Comparison of ENCODE assay signal across 1 cellular context in the genomic region with DNA sequence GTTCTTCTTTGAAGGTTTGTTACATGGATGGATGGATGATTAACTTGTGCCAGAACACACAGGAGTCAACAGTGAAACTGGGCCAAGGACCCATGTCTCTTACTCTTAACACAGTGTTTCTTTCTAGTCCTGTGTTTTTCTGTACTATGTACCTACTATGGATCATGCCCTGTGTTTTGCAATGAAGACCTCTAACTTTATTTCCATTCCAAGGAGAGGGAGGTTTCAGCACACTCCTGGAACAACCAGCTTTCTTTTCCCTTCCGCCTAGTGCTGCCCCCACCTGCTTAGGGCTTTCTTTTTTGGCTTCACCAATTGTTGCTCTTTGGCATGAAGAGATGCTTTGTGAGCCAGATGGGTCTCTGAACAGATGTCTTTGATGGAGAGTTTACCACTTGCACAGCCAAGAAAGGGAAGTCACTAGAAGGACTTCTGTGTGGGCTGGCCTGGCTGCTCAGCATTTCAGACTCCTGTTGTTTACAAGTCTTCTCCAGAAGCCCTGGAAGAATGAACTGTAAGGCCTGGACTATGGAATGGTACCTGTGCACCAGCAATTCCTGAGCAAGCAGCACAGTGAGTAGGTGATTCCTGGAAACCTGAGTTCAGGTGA.
TF ChIP-seq lines count a peak whose summit lies in the region.

No MANE protein-coding gene starts in this region.

TF ChIP-seq in HepG2, 621 proteins besides CTCF, POLR2A, EP300 and RAD21 (continued from another document and continues in another):
- TF ChIP-seq, protein P1, sequence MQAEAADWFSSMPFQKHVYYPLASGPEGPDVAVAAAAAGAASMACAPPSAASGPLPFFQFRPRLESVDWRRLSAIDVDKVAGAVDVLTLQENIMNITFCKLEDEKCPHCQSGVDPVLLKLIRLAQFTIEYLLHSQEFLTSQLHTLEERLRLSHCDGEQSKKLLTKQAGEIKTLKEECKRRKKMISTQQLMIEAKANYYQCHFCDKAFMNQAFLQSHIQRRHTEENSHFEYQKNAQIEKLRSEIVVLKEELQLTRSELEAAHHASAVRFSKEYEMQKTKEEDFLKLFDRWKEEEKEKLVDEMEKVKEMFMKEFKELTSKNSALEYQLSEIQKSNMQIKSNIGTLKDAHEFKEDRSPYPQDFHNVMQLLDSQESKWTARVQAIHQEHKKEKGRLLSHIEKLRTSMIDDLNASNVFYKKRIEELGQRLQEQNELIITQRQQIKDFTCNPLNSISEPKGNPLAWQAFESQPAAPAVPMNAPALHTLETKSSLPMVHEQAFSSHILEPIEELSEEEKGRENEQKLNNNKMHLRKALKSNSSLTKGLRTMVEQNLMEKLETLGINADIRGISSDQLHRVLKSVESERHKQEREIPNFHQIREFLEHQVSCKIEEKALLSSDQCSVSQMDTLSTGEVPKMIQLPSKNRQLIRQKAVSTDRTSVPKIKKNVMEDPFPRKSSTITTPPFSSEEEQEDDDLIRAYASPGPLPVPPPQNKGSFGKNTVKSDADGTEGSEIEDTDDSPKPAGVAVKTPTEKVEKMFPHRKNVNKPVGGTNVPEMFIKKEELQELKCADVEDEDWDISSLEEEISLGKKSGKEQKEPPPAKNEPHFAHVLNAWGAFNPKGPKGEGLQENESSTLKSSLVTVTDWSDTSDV (CRISPR knock-in tag; IDR thresholded peaks at IDR 0.05), result no peak
- TF ChIP-seq HDAC2 (CRISPR knock-in tag; IDR thresholded peaks at IDR 0.05), result peak; percentile 58
- TF ChIP-seq ELF3 (CRISPR knock-in tag; IDR thresholded peaks at IDR 0.05), result peak; percentile 13; the same call in 1 of the 2 replicates
- TF ChIP-seq ZNF678 (CRISPR knock-in tag; IDR thresholded peaks at IDR 0.05), result no peak
- TF ChIP-seq ZNF224 (CRISPR knock-in tag; IDR thresholded peaks at IDR 0.05), result 0 out of 2 replicates have a peak, but pooled peaks have one; percentile 32
- no peak for TF ChIP-seq NFYB (CRISPR knock-in tag; IDR thresholded peaks at IDR 0.05)
- TF ChIP-seq ZNF367 (CRISPR knock-in tag; IDR thresholded peaks at IDR 0.05; ENCODE audit: borderline replicate concordance), result no peak
- TF ChIP-seq, protein P2, sequence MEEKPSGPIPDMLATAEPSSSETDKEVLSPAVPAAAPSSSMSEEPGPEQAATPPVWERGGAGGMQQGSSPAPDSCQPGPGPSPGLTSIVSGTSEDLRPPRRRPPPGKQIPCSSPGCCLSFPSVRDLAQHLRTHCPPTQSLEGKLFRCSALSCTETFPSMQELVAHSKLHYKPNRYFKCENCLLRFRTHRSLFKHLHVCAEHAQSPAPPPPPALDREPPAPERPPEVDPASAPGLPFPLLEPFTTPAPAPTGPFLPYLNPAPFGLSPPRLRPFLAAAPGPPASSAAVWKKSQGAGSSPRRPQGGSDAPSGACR (CRISPR knock-in tag; IDR thresholded peaks at IDR 0.05), result no peak
- TF ChIP-seq PAWR (CRISPR knock-in tag; IDR thresholded peaks at IDR 0.05; ENCODE audit: borderline replicate concordance), result no peak
- TF ChIP-seq ZNF724P (CRISPR knock-in tag; IDR thresholded peaks at IDR 0.05; ENCODE audit: borderline replicate concordance), result no peak
- TF ChIP-seq, protein P3, sequence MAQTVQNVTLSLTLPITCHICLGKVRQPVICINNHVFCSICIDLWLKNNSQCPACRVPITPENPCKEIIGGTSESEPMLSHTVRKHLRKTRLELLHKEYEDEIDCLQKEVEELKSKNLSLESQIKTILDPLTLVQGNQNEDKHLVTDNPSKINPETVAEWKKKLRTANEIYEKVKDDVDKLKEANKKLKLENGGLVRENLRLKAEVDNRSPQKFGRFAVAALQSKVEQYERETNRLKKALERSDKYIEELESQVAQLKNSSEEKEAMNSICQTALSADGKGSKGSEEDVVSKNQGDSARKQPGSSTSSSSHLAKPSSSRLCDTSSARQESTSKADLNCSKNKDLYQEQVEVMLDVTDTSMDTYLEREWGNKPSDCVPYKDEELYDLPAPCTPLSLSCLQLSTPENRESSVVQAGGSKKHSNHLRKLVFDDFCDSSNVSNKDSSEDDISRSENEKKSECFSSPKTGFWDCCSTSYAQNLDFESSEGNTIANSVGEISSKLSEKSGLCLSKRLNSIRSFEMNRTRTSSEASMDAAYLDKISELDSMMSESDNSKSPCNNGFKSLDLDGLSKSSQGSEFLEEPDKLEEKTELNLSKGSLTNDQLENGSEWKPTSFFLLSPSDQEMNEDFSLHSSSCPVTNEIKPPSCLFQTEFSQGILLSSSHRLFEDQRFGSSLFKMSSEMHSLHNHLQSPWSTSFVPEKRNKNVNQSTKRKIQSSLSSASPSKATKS (CRISPR knock-in tag; IDR thresholded peaks at IDR 0.05), result no peak
- 0 out of 2 replicates have a peak, but pooled peaks have one; percentile 23 for TF ChIP-seq ZNF501 (CRISPR knock-in tag; IDR thresholded peaks at IDR 0.05)
- TF ChIP-seq, protein P4, sequence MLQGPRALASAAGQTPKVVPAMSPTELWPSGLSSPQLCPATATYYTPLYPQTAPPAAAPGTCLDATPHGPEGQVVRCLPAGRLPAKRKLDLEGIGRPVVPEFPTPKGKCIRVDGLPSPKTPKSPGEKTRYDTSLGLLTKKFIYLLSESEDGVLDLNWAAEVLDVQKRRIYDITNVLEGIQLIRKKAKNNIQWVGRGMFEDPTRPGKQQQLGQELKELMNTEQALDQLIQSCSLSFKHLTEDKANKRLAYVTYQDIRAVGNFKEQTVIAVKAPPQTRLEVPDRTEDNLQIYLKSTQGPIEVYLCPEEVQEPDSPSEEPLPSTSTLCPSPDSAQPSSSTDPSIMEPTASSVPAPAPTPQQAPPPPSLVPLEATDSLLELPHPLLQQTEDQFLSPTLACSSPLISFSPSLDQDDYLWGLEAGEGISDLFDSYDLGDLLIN (CRISPR knock-in tag; IDR thresholded peaks at IDR 0.05; ENCODE audit: borderline replicate concordance), result no peak
- no peak for TF ChIP-seq ZNF205 (CRISPR knock-in tag; IDR thresholded peaks at IDR 0.05)
- no peak for TF ChIP-seq DR1 (CRISPR knock-in tag; IDR thresholded peaks at IDR 0.05)
- TF ChIP-seq, protein P5, sequence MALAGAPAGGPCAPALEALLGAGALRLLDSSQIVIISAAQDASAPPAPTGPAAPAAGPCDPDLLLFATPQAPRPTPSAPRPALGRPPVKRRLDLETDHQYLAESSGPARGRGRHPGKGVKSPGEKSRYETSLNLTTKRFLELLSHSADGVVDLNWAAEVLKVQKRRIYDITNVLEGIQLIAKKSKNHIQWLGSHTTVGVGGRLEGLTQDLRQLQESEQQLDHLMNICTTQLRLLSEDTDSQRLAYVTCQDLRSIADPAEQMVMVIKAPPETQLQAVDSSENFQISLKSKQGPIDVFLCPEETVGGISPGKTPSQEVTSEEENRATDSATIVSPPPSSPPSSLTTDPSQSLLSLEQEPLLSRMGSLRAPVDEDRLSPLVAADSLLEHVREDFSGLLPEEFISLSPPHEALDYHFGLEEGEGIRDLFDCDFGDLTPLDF (CRISPR knock-in tag; IDR thresholded peaks at IDR 0.05), result no peak
- TF ChIP-seq ZNF549 (CRISPR knock-in tag; IDR thresholded peaks at IDR 0.05), result no peak
- TF ChIP-seq FOXA1 (IDR thresholded peaks at IDR 0.05), result no peak
- TF ChIP-seq FOXA1 (CRISPR knock-in tag; IDR thresholded peaks at IDR 0.05), result peak; percentile 44; the same call in 1 of the 2 replicates
- TF ChIP-seq ZFP36 (IDR thresholded peaks at IDR 0.05; ENCODE audit: borderline replicate concordance, low read depth, low read length, partially characterized antibody), result no peak
- peak; percentile 23; the same call in 1 of the 2 replicates for TF ChIP-seq ZNF629 (CRISPR knock-in tag; conservative IDR thresholded peaks at IDR 0.05)
- no peak for TF ChIP-seq ATRX (CRISPR knock-in tag; IDR thresholded peaks at IDR 0.05; ENCODE audit: borderline replicate concordance)
- TF ChIP-seq FOXJ3 (CRISPR knock-in tag; IDR thresholded peaks at IDR 0.05; ENCODE audit: borderline replicate concordance), result peak; percentile 66; the same call in 1 of the 2 replicates
- peak; percentile 80 for TF ChIP-seq RARA (CRISPR knock-in tag; IDR thresholded peaks at IDR 0.05)
- no peak for TF ChIP-seq TAF1 (CRISPR knock-in tag; IDR thresholded peaks at IDR 0.05)
- no peak for TF ChIP-seq LCORL (IDR thresholded peaks at IDR 0.05)
- peak; percentile 17; the same call in 1 of the 2 replicates for TF ChIP-seq LCORL (CRISPR knock-in tag; IDR thresholded peaks at IDR 0.05)
- TF ChIP-seq, protein P6, sequence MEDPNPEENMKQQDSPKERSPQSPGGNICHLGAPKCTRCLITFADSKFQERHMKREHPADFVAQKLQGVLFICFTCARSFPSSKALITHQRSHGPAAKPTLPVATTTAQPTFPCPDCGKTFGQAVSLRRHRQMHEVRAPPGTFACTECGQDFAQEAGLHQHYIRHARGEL (CRISPR knock-in tag; IDR thresholded peaks at IDR 0.05), result no peak
- no peak for TF ChIP-seq SNAPC2 (CRISPR knock-in tag; IDR thresholded peaks at IDR 0.05)
- peak; percentile 39; the same call in 1 of the 2 replicates for TF ChIP-seq ZNF430 (CRISPR knock-in tag; IDR thresholded peaks at IDR 0.05)
- TF ChIP-seq FOXO1 (CRISPR knock-in tag; IDR thresholded peaks at IDR 0.05), result peak; percentile 70; the same call in 1 of the 2 replicates
- TF ChIP-seq ZNF652 (CRISPR knock-in tag; IDR thresholded peaks at IDR 0.05; ENCODE audit: borderline replicate concordance, low read depth), result no peak
- TF ChIP-seq ZNF251 (CRISPR knock-in tag; IDR thresholded peaks at IDR 0.05), result no peak
- TF ChIP-seq, protein P7, sequence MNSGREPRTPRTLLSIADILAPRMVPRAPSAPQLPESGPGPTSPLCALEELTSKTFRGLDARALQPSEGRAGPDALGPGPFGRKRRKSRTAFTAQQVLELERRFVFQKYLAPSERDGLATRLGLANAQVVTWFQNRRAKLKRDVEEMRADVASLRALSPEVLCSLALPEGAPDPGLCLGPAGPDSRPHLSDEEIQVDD (CRISPR knock-in tag; IDR thresholded peaks at IDR 0.05; ENCODE audit: borderline replicate concordance), result no peak
- TF ChIP-seq, protein P8, sequence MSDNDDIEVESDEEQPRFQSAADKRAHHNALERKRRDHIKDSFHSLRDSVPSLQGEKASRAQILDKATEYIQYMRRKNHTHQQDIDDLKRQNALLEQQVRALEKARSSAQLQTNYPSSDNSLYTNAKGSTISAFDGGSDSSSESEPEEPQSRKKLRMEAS (IDR thresholded peaks at IDR 0.05), result peak; percentile 24; the same call in 1 of the 2 replicates
- no peak for TF ChIP-seq SNRNP70 (IDR thresholded peaks at IDR 0.05; ENCODE audit: low read depth, low read length)
- TF ChIP-seq ZNF709 (CRISPR knock-in tag; IDR thresholded peaks at IDR 0.05), result 0 out of 2 replicates have a peak, but pooled peaks have one; percentile 50
- TF ChIP-seq, protein P9, sequence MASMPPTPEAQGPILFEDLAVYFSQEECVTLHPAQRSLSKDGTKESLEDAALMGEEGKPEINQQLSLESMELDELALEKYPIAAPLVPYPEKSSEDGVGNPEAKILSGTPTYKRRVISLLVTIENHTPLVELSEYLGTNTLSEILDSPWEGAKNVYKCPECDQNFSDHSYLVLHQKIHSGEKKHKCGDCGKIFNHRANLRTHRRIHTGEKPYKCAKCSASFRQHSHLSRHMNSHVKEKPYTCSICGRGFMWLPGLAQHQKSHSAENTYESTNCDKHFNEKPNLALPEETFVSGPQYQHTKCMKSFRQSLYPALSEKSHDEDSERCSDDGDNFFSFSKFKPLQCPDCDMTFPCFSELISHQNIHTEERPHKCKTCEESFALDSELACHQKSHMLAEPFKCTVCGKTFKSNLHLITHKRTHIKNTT (CRISPR knock-in tag; IDR thresholded peaks at IDR 0.05), result no peak
- TF ChIP-seq PAF1 (CRISPR knock-in tag; IDR thresholded peaks at IDR 0.05), result no peak
- no peak for TF ChIP-seq ZNF839 (CRISPR knock-in tag; IDR thresholded peaks at IDR 0.05; ENCODE audit: borderline replicate concordance)
- TF ChIP-seq ZNF703 (CRISPR knock-in tag; IDR thresholded peaks at IDR 0.05; ENCODE audit: borderline replicate concordance), result no peak
- TF ChIP-seq, protein P10, sequence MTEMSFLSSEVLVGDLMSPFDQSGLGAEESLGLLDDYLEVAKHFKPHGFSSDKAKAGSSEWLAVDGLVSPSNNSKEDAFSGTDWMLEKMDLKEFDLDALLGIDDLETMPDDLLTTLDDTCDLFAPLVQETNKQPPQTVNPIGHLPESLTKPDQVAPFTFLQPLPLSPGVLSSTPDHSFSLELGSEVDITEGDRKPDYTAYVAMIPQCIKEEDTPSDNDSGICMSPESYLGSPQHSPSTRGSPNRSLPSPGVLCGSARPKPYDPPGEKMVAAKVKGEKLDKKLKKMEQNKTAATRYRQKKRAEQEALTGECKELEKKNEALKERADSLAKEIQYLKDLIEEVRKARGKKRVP (CRISPR knock-in tag; IDR thresholded peaks at IDR 0.05), result no peak
- peak; percentile 34; the same call in 1 of the 2 replicates for TF ChIP-seq POGZ (CRISPR knock-in tag; IDR thresholded peaks at IDR 0.05)
- TF ChIP-seq, protein P11, sequence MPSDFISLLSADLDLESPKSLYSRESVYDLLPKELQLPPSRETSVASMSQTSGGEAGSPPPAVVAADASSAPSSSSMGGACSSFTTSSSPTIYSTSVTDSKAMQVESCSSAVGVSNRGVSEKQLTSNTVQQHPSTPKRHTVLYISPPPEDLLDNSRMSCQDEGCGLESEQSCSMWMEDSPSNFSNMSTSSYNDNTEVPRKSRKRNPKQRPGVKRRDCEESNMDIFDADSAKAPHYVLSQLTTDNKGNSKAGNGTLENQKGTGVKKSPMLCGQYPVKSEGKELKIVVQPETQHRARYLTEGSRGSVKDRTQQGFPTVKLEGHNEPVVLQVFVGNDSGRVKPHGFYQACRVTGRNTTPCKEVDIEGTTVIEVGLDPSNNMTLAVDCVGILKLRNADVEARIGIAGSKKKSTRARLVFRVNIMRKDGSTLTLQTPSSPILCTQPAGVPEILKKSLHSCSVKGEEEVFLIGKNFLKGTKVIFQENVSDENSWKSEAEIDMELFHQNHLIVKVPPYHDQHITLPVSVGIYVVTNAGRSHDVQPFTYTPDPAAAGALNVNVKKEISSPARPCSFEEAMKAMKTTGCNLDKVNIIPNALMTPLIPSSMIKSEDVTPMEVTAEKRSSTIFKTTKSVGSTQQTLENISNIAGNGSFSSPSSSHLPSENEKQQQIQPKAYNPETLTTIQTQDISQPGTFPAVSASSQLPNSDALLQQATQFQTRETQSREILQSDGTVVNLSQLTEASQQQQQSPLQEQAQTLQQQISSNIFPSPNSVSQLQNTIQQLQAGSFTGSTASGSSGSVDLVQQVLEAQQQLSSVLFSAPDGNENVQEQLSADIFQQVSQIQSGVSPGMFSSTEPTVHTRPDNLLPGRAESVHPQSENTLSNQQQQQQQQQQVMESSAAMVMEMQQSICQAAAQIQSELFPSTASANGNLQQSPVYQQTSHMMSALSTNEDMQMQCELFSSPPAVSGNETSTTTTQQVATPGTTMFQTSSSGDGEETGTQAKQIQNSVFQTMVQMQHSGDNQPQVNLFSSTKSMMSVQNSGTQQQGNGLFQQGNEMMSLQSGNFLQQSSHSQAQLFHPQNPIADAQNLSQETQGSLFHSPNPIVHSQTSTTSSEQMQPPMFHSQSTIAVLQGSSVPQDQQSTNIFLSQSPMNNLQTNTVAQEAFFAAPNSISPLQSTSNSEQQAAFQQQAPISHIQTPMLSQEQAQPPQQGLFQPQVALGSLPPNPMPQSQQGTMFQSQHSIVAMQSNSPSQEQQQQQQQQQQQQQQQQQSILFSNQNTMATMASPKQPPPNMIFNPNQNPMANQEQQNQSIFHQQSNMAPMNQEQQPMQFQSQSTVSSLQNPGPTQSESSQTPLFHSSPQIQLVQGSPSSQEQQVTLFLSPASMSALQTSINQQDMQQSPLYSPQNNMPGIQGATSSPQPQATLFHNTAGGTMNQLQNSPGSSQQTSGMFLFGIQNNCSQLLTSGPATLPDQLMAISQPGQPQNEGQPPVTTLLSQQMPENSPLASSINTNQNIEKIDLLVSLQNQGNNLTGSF (CRISPR knock-in tag; IDR thresholded peaks at IDR 0.05), result no peak
- no peak for TF ChIP-seq SOX6 (IDR thresholded peaks at IDR 0.05)
- TF ChIP-seq SOX6 (CRISPR knock-in tag; IDR thresholded peaks at IDR 0.05), result peak; percentile 65
- TF ChIP-seq RBM39 (IDR thresholded peaks at IDR 0.05; ENCODE audit: low read depth, low read length, poor library complexity, severe bottlenecking), result no peak
- TF ChIP-seq ELF1 (CRISPR knock-in tag; IDR thresholded peaks at IDR 0.05), result 0 out of 2 replicates have a peak, but pooled peaks have one; percentile 22
- TF ChIP-seq NCOA2 (CRISPR knock-in tag; IDR thresholded peaks at IDR 0.05), result peak; percentile 69
- TF ChIP-seq ZNF75D (CRISPR knock-in tag; IDR thresholded peaks at IDR 0.05; ENCODE audit: borderline replicate concordance), result no peak
